In genomic region chr1:15073799-15074308, GRCh38 we compare ENCODE assay signal across 24 cellular contexts.
"Had no signal": no experiment of that assay in that cellular context is flagged by ENCODE, and none has a peak within 500 bp of the region (broad histone marks: within the 10 kb centered on the region; RNA-seq: fewer than 3 reads in every experiment).

No MANE protein-coding gene starts in this region.

- H3K36me3 ChIP-seq: heart right ventricle, lower lobe of right lung, neutrophil, ovary, sigmoid colon, thoracic aorta, upper lobe of right lung had no signal

- ATAC-seq: left lobe of liver; lower lobe of right lung; naive thymus-derived CD8-positive, alpha-beta T cell; right cardiac atrium; stimulated activated effector memory CD8-positive, alpha-beta T cell treated with anti-CD3 and anti-CD28 coated beads, Interleukin-12 subunit alpha, Interleukin-12 subunit beta, amount 100 ng/mL, for 72 hours; upper lobe of right lung had no signal

- H3K4me3 ChIP-seq: heart right ventricle, hepatocyte, lower lobe of right lung, ovary, sigmoid colon, spleen, suprapubic skin, thoracic aorta, tibial artery, upper lobe of right lung had no signal

- H3K27ac ChIP-seq: heart right ventricle, hepatocyte, lower lobe of right lung, neutrophil, ovary, sigmoid colon, spleen, suprapubic skin, thoracic aorta, tibial artery, upper lobe of right lung had no signal

- DNase-seq: heart right ventricle; islet precursor cell; lower lobe of right lung; mammary epithelial cell; mesenchymal stem cell; naive thymus-derived CD8-positive, alpha-beta T cell; occipital lobe; ovary; retina; right cardiac atrium; sigmoid colon; small intestine; spleen; stimulated activated CD4-positive, alpha-beta T cell treated with anti-CD3 and anti-CD28 coated beads, Interleukin-4, amount 100 ng/mL, for 24 hours; stimulated activated naive CD4-positive, alpha-beta T cell; tibial artery; trophoblast cell; upper lobe of right lung had no signal

- H3K4me1 ChIP-seq: heart right ventricle, spleen, suprapubic skin, upper lobe of right lung had no signal

- H3K27me3 ChIP-seq: heart right ventricle, hepatocyte, neutrophil, ovary, sigmoid colon, spleen, suprapubic skin, tibial artery, upper lobe of right lung had no signal

- H3K9me3 ChIP-seq: heart right ventricle, lower lobe of right lung, neutrophil, ovary, sigmoid colon, spleen, suprapubic skin, thoracic aorta, tibial artery, upper lobe of right lung had no signal
